In the genomic region with DNA sequence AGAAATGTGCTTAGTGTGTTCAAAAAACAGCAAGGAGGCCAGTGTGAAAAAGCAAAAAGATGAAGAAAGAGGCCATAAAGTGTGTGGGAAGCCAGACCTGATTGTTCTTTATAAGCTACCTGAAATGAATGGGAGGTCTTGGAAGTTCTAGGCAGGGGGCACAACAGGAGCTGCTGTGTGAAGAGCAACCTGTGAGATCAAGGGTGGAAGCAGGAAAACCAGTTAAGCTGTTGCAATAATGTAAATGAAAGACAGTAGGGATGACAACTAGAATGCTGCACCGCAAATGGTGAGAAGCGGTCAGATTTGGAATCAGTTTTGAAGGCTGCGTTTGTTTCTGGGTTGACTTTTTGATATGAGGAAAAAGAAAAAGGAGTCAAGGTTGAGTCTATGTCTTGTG, we compare ENCODE assay signal across 30 cellular contexts.
"Had no signal": no experiment of that assay in that cellular context is flagged by ENCODE, and none has a peak within 500 bp of the region (broad histone marks: within the 10 kb centered on the region; RNA-seq: fewer than 3 reads in every experiment).

No MANE protein-coding gene starts in this region.

- H3K4me1 Mint-ChIP-seq: naive thymus-derived CD4-positive, alpha-beta T cell; nephron; neural progenitor cell; stimulated activated naive B cell treated with anti-CD40 and anti-IgM and Interleukin-4, amounts not matched to agents 10 μg/mL and 1 μg/mL and 100 μg/mL, for 72 hours; stimulated activated naive CD8-positive, alpha-beta T cell treated with anti-CD3 and anti-CD28 coated beads, Interleukin-15, amount 100 ng/mL, for 72 hours had no signal

- ATAC-seq: heart right ventricle; left cardiac atrium; left lung; naive thymus-derived CD4-positive, alpha-beta T cell; right lobe of liver; stimulated activated naive B cell treated with anti-CD40 and anti-IgM and Interleukin-4, amounts not matched to agents 10 μg/mL and 1 μg/mL and 100 μg/mL, for 72 hours; stimulated activated naive CD8-positive, alpha-beta T cell treated with anti-CD3 and anti-CD28 coated beads, Interleukin-15, amount 100 ng/mL, for 72 hours; upper lobe of right lung had no signal

- H3K27me3 Mint-ChIP-seq: dendritic cell treated with granulocyte-macrophage colony-stimulating factor and Interleukin-4, amounts not matched to agents 40 ng/mL and 50 ng/mL, for 4 days; progenitor cell of endocrine pancreas; stimulated activated naive B cell treated with anti-CD40 and anti-IgM and Interleukin-4, amounts not matched to agents 10 μg/mL and 1 μg/mL and 100 μg/mL, for 72 hours; stimulated activated naive CD8-positive, alpha-beta T cell treated with anti-CD3 and anti-CD28 coated beads, Interleukin-15, amount 100 ng/mL, for 72 hours had no signal

- H3K36me3 Mint-ChIP-seq: naive thymus-derived CD4-positive, alpha-beta T cell; neural progenitor cell; stimulated activated naive B cell treated with anti-CD40 and anti-IgM and Interleukin-4, amounts not matched to agents 10 μg/mL and 1 μg/mL and 100 μg/mL, for 72 hours had no signal

- H2AFZ ChIP-seq: neural progenitor cell, parathyroid adenoma had no signal

- FAIRE-seq: endometrium, islet of Langerhans, small intestine had no signal

- H3K9ac ChIP-seq: neural progenitor cell, parathyroid adenoma had no signal

- H3K4me3 Mint-ChIP-seq: dendritic cell treated with granulocyte-macrophage colony-stimulating factor and Interleukin-4, amounts not matched to agents 40 ng/mL and 50 ng/mL, for 4 days; naive thymus-derived CD4-positive, alpha-beta T cell; nephron; neural progenitor cell; stimulated activated naive B cell treated with anti-CD40 and anti-IgM and Interleukin-4, amounts not matched to agents 10 μg/mL and 1 μg/mL and 100 μg/mL, for 72 hours; stimulated activated naive CD8-positive, alpha-beta T cell treated with anti-CD3 and anti-CD28 coated beads, Interleukin-15, amount 100 ng/mL, for 72 hours had no signal

- H3K27me3 ChIP-seq: colonic mucosa, esophagus squamous epithelium, left lung, neural progenitor cell, right lobe of liver, suprapubic skin, transverse colon, upper lobe of right lung, uterus had no signal

- H3K79me2 ChIP-seq: parathyroid adenoma had no signal

- H3K9me3 Mint-ChIP-seq: dendritic cell treated with granulocyte-macrophage colony-stimulating factor and Interleukin-4, amounts not matched to agents 40 ng/mL and 50 ng/mL, for 4 days; nephron; neural progenitor cell had no signal

- DNase-seq: colonic mucosa; effector memory CD4-positive, alpha-beta T cell; erythroblast; esophagus squamous epithelium; foreskin melanocyte; glutamatergic neuron; heart right ventricle; hippocampal formation; left cardiac atrium; left lung; mesenchymal stem cell; midbrain; naive thymus-derived CD4-positive, alpha-beta T cell; right lobe of liver; small intestine; stimulated activated CD4-positive, alpha-beta T cell treated with anti-CD3 and anti-CD28 coated beads, Interleukin-15, amount 100 ng/mL, for 24 hours; stimulated activated CD4-positive, alpha-beta T cell treated with anti-CD3 and anti-CD28 coated beads, Interleukin-2, amount 100 ng/mL, for 48 hours; stimulated activated naive B cell treated with anti-CD40 and anti-IgM and Interleukin-4, amounts not matched to agents 10 μg/mL and 1 μg/mL and 100 μg/mL, for 72 hours; stimulated activated naive CD8-positive, alpha-beta T cell treated with anti-CD3 and anti-CD28 coated beads, Interleukin-15, amount 100 ng/mL, for 72 hours; transverse colon; upper lobe of right lung; uterus had no signal

- H3K27ac ChIP-seq: colonic mucosa, esophagus squamous epithelium, heart right ventricle, left lung, neural progenitor cell, parathyroid adenoma, right lobe of liver, suprapubic skin, transverse colon, upper lobe of right lung, uterus had no signal

- H3K4me3 ChIP-seq: colonic mucosa, esophagus squamous epithelium, heart right ventricle, left lung, neural progenitor cell, right lobe of liver, suprapubic skin, transverse colon, upper lobe of right lung, uterus had no signal

- H3K4me1 ChIP-seq: colonic mucosa, esophagus squamous epithelium, heart right ventricle, left lung, neural progenitor cell, parathyroid adenoma, right lobe of liver, suprapubic skin, transverse colon, upper lobe of right lung, uterus had no signal

- H3K36me3 ChIP-seq: colonic mucosa, esophagus squamous epithelium, heart right ventricle, left lung, neural progenitor cell, right lobe of liver, suprapubic skin, transverse colon, upper lobe of right lung, uterus had no signal

- H3K4me2 ChIP-seq: neural progenitor cell had no signal

- H3K27ac Mint-ChIP-seq: dendritic cell treated with granulocyte-macrophage colony-stimulating factor and Interleukin-4, amounts not matched to agents 40 ng/mL and 50 ng/mL, for 4 days; naive thymus-derived CD4-positive, alpha-beta T cell; nephron; neural progenitor cell; progenitor cell of endocrine pancreas; stimulated activated naive B cell treated with anti-CD40 and anti-IgM and Interleukin-4, amounts not matched to agents 10 μg/mL and 1 μg/mL and 100 μg/mL, for 72 hours; stimulated activated naive CD8-positive, alpha-beta T cell treated with anti-CD3 and anti-CD28 coated beads, Interleukin-15, amount 100 ng/mL, for 72 hours had no signal

- H3K9me3 ChIP-seq: colonic mucosa, esophagus squamous epithelium, heart right ventricle, left lung, right lobe of liver, suprapubic skin, transverse colon, upper lobe of right lung, uterus had no signal
